ENCODE assay signal across 21 cellular contexts in the genomic region with DNA sequence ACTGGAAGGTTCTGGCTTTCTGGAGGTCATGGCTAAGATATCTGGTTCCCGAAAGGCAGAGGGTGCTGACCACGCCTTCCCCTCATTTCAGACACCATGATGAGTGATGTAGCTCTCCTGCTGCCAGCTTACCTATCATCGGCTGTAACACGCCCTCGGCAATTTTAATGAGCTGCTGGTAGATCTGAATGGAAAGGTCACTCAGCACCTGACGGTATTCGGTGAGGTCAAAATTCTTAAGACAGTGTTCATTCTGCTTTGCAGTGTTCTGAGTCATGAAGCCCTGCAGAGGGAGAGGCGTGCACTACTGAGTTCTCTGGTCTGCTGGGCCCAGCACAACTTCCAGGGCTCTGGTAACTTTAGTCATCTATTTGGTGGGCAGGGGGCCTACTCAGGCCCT. TPM values are rescaled to one million over a fixed set of nuclear protein-coding genes. Genes with fewer than 3 reads are reported as not detected.
DNase-seq lines count a peak whose midpoint lies in the region; ATAC-seq, FAIRE-seq and TF ChIP-seq lines count a peak whose summit lies in the region.
"Had no signal": no experiment of that assay in that cellular context is flagged by ENCODE, and none has a peak within 500 bp of the region (broad histone marks: within the 10 kb centered on the region; RNA-seq: fewer than 3 reads in every experiment).

No MANE protein-coding gene starts in this region.

- H3K9me1 ChIP-seq in keratinocyte (ENCODE audit: control insufficient read depth, extremely low read depth, insufficient read depth, low read length), result no peaks in the 10 kb centered on the region

- H3K79me2 ChIP-seq in keratinocyte (ENCODE audit: control insufficient read depth, insufficient read depth, low read length), result no peaks in the 10 kb centered on the region

- ATAC-seq in left cardiac atrium, result peak; percentile 39 to 91
- no peak for ATAC-seq in heart right ventricle
- no peak for ATAC-seq in GM18873 (IDR thresholded peaks at IDR 0.05; ENCODE audit: low FRiP score, unreplicated experiment)
- ATAC-seq: natural killer cell treated with Interleukin-12 subunit alpha and Interleukin-12 subunit beta and Interleukin-15 and Interleukin-18, amount 100 ng/mL, for 72 hours had no signal

- no peaks in the 10 kb centered on the region for H3K36me3 ChIP-seq in heart right ventricle
- peaks cover 4 to 5% of the 10 kb centered on the region in 2 experiments for H3K36me3 ChIP-seq in keratinocyte (ENCODE audit: control insufficient read depth in 2 of 2, extremely low read depth in 1 of 2, insufficient read depth in 2 of 2, low read length in 2 of 2)
- H3K36me3 ChIP-seq in spleen, result peaks cover 0 to 24% (median 0%) of the 10 kb centered on the region in 6 donors

- H3K4me1 ChIP-seq in heart right ventricle, result no peaks in the 10 kb centered on the region
- H3K4me1 ChIP-seq in keratinocyte (ENCODE audit: control insufficient read depth, extremely low read depth, insufficient read depth, low read length), result peaks cover 19% of the 10 kb centered on the region
- H3K4me1 ChIP-seq in spleen, result no peaks in the 10 kb centered on the region

- H3K9me3 ChIP-seq in heart right ventricle (no peaks in the 10 kb centered on the region), keratinocyte (ENCODE audit: control insufficient read depth, low read depth, low read length) (no peaks in the 10 kb centered on the region), spleen (no peaks in the 10 kb centered on the region)

- H3K4me2 ChIP-seq in keratinocyte (ENCODE audit: control insufficient read depth, extremely low read depth, insufficient read depth, low read depth, low read length), result no peak overlapping the region

- no peak for TF ChIP-seq POLR2A in spleen (IDR thresholded peaks at IDR 0.05)

- dilution Hi-C loops in keratinocyte (cut with MboI; ENCODE audit: extremely low pct_ligation_motif_present, low sequenced_read_pairs), result no loop called here

- 91 to 92% methylated on average over 8 of the region's 8 CpGs for WGBS in heart right ventricle, 2 donors
- 93 to 96% (median 95%) methylated on average over 8 of the region's 8 CpGs for WGBS in spleen, 5 donors

- no peak for DNase-seq in left cardiac atrium
- DNase-seq in heart right ventricle, result no peak
- peak; percentile 70 for DNase-seq in astrocyte of the spinal cord (ENCODE audit: low read depth, low spot score)
- DNase-seq in keratinocyte (ENCODE audit: low read depth, low spot score), result peak; percentile 35
- no peak for DNase-seq in activated naive CD4-positive, alpha-beta T cell (lab: John Stamatoyannopoulos, UW)
- DNase-seq in spleen, result no peak
- DNase-seq in germinal center (ENCODE audit: low spot score), result no peak
- DNase-seq: 8988T; activated CD4-positive, alpha-beta T cell treated with anti-CD3 and anti-CD28 coated beads, Interleukin-2, amount 10 ng/mL, durations not matched to agents 7 days and 5 days; activated gamma-delta T cell treated with Interleukin-2 at 50 U/mL for 16 hours; DMS 273 treated with DMSO at 0.1 percent for 48 hours; erythroblast; glutamatergic neuron; NCI-H1694 treated with DMSO at 0.1 percent for 48 hours; NCI-H345; NK-92 treated with Interleukin-12 subunit alpha and Interleukin-12 subunit beta, amount 100 ng/mL, for 24 hours; posterior cingulate gyrus; stimulated activated CD4-positive, alpha-beta T cell treated with anti-CD3 and anti-CD28 coated beads, Interleukin-4, amount 100 ng/mL, for 1 hour had no signal

- H3K9ac ChIP-seq in keratinocyte (ENCODE audit: control insufficient read depth, extremely low read depth, insufficient read depth, low read length), result no peak overlapping the region

- H2AFZ ChIP-seq in keratinocyte (ENCODE audit: control insufficient read depth, low read length), result no peak overlapping the region

- no peak for FAIRE-seq in keratinocyte (lab: Jason Lieb, UNC)
- FAIRE-seq: GM12891 had no signal

- TF ChIP-seq CTCF in heart right ventricle (IDR thresholded peaks at IDR 0.05), result no peak
- no peak for TF ChIP-seq CTCF in astrocyte of the spinal cord (IDR thresholded peaks at IDR 0.05; ENCODE audit: low read depth, low read length)
- TF ChIP-seq CTCF in keratinocyte (optimal IDR thresholded peaks at IDR 0.05 in 1 of 3, IDR thresholded peaks at IDR 0.05 in 1 of 3, conservative IDR thresholded peaks at IDR 0.05 in 1 of 3; ENCODE audit: extremely low read depth in 1 of 3, insufficient read depth in 2 of 3, low read length in 3 of 3), result no peak
- no peak for TF ChIP-seq CTCF in spleen (IDR thresholded peaks at IDR 0.05 in 8 of 11, conservative IDR thresholded peaks at IDR 0.05 in 3 of 11)

- H3K27ac ChIP-seq in heart right ventricle (no peak overlapping the region), keratinocyte (ENCODE audit: control insufficient read depth, insufficient read depth, low read length) (no peak overlapping the region), spleen (no peak overlapping the region)

- no peaks in the 10 kb centered on the region for H3K27me3 ChIP-seq in heart right ventricle
- H3K27me3 ChIP-seq in keratinocyte (ENCODE audit: control insufficient read depth, extremely low read depth, insufficient read depth, low read length), result no peaks in the 10 kb centered on the region
- peaks cover 0 to 5% (median 0%) of the 10 kb centered on the region in 7 donors for H3K27me3 ChIP-seq in spleen (replicated peaks in 1 of 7)

- in situ Hi-C loops in astrocyte of the spinal cord (cut with HindIII; ENCODE audit: low sequenced_read_pairs), result no loop called here

- intact Hi-C loops in left cardiac atrium (cut with DNase I) (no loop called here), heart right ventricle (cut with DNase I) (no loop called here), spleen (cut with DNase I; ENCODE audit: low total_unique reads) (no loop called here)

- no peak overlapping the region for H3K4me3 ChIP-seq in heart right ventricle
- no peak overlapping the region for H3K4me3 ChIP-seq in astrocyte of the spinal cord (ENCODE audit: low read depth, low read length)
- H3K4me3 ChIP-seq in keratinocyte (ENCODE audit: control insufficient read depth in 2 of 3, extremely low read depth in 1 of 3, insufficient read depth in 2 of 3, low read depth in 1 of 3, low read length in 3 of 3), result no peak overlapping the region
- no peak overlapping the region for H3K4me3 ChIP-seq in spleen

- no peaks in the 10 kb centered on the region for H4K20me1 ChIP-seq in keratinocyte (ENCODE audit: control insufficient read depth, extremely low read depth, insufficient read depth, low read length)

RNA-seq across cellular contexts. Expression of a gene that starts 25.7 kb away (rescaled TPM):
- total RNA-seq in left cardiac atrium (100 to 1,000 TPM; 137 to 155 TPM), heart right ventricle (100 to 1,000 TPM; 171 to 377 (median 251) TPM), spleen (10 to 100 TPM; 27.0 to 44.0 (median 34.7) TPM)
- polyA plus RNA-seq in heart right ventricle (100 to 1,000 TPM in 1 of 2 donors, 10 to 100 TPM in 1; 46.7 to 119 TPM), keratinocyte (2.3 to 2.8 TPM (median 2.4 TPM) in 3 replicates), spleen (10 to 100 TPM; 20.9 to 38.0 (median 29.2) TPM)
- 6.8 TPM for polyA plus RNA-seq in keratinocyte (2011; ENCODE audit: low read depth)
- polyA plus RNA-seq in keratinocyte (2011; cell fraction: cytosol; rRNA removed), result 1.8 and 2.8 TPM in 2 replicates
- 2.6 and 2.9 TPM in 2 replicates for polyA plus RNA-seq in keratinocyte (2011; cell fraction: nucleus; rRNA removed)
- polyA plus RNA-seq in keratinocyte (2012; ENCODE audit: low replicate concordance), result 3.4 and 7.9 TPM in 2 replicates
- 1.8 to 2.1 TPM (median 2.0 TPM) in 3 replicates for polyA minus RNA-seq in keratinocyte
- polyA minus RNA-seq in keratinocyte (2011; cell fraction: cytosol; rRNA and poly(A)+ RNA removed), result 0.96 TPM
- 1.1 and 2.9 TPM in 2 replicates for polyA minus RNA-seq in keratinocyte (2011; cell fraction: nucleus; rRNA and poly(A)+ RNA removed)

Comparison
In these comparisons a context has a peak if more than half of its experiments do, and no peak if none do; other contexts are left out.
1. ATAC-seq: peak in left cardiac atrium (2 of 2); none in heart right ventricle (0 of 8) and GM18873 (single experiment).
2. DNase-seq: peak in astrocyte of the spinal cord (single experiment) and keratinocyte (single experiment); none in left cardiac atrium (single experiment), heart right ventricle (0 of 2), activated naive CD4-positive, alpha-beta T cell (0 of 4), spleen (single experiment) and germinal center (single experiment).